In genomic region chr4:133493776-133494175, GRCh38 we compare ENCODE assay signal across 24 cellular contexts.
"Had no signal": no experiment of that assay in that cellular context is flagged by ENCODE, and none has a peak within 500 bp of the region (broad histone marks: within the 10 kb centered on the region; RNA-seq: fewer than 3 reads in every experiment).

No MANE protein-coding gene starts in this region.

- H3K4me3 ChIP-seq: cardiac muscle cell had no signal

- DNase-seq: activated B cell treated with CpG ODN at 0.5 μM for 24 hours; activated CD4-positive, alpha-beta T cell treated with anti-CD3 and anti-CD28 coated beads for 1 hour; activated CD4-positive, alpha-beta T cell treated with anti-CD3 and anti-CD28 coated beads, Interleukin-2, amount 10 ng/mL, durations not matched to agents 24 days and 14 days; activated CD4-positive, alpha-beta T cell treated with anti-CD3 and anti-CD28 coated beads, Interleukin-2, amount 50 U/mL, for 48 hours; activated CD8-positive, alpha-beta memory T cell treated with anti-CD3 and anti-CD28 coated beads, Interleukin-2, amount 10 ng/mL, durations not matched to agents 7 days and 5 days; activated effector memory CD4-positive, alpha-beta T cell treated with Interleukin-2 at 50 U/mL for 16 hours; activated naive CD4-positive, alpha-beta T cell; activated T-cell treated with anti-CD3 and anti-CD28 coated beads, Interleukin-2, amount 50 U/mL, for 24 hours; amygdala; brain microvascular endothelial cell; Kasumi-1; KBM-7; NCI-H1092; NCI-H1694; NCI-H2029; NCI-H446; NCI-H524; NK-92 treated with Interleukin-12 subunit alpha and Interleukin-12 subunit beta, amount 100 ng/mL, for 24 hours; OCI-M1; SHP77; T-helper 17 cell; T-helper 9 cell had no signal

- H3K27ac ChIP-seq: brain microvascular endothelial cell, cardiac muscle cell, RWPE1 had no signal

- H3K27me3 ChIP-seq: brain microvascular endothelial cell, cardiac muscle cell had no signal

- H3K36me3 ChIP-seq: brain microvascular endothelial cell, cardiac muscle cell had no signal
